In the genomic region with DNA sequence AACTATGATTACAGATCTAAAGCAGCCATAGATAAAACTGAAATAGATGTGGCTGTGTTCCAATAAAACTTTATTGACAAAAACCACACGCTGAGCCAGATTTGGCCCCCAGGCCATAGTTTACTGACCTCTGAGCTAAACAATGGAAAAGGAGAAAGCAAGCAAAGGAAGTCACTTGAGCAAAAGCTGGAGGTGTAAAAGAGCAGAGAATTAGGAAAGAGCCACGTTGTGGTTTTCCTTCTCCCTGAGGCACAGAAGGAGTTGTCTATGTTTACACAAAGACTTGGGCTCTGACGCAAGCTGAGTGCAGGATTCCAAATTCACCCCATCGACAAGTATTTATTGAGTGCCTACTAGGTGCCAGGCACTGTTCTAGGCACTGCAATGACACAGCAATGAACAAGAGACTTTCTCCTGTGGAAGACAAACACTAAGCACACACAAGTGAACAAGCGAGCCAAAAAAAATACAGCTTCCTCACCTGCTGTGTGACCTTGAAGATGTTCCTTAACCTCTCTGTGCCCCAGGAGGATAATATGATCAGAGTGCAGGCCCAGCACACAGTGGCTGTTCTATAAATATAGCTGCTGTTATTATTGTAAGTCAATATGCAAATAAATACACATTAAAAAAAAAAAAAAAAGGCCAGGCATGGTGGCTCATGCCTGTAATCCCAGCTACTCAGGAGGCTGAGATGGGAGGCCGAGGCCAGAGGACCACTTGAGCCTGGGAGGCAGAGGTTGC, we compare ENCODE assay signal across 12 cellular contexts.
DNase-seq lines count a peak whose midpoint lies in the region; ATAC-seq and TF ChIP-seq lines count a peak whose summit lies in the region.
"Had no signal": no experiment of that assay in that cellular context is flagged by ENCODE, and none has a peak within 500 bp of the region (broad histone marks: within the 10 kb centered on the region; RNA-seq: fewer than 3 reads in every experiment).

No MANE protein-coding gene starts in this region.

- H4K20me1 ChIP-seq in PC-9 (ENCODE audit: insufficient read depth): no peaks in the 10 kb centered on the region

- no peaks in the 10 kb centered on the region for H3K9me2 ChIP-seq in PC-9 (ENCODE audit: insufficient read depth)

- TF ChIP-seq CTCF in PC-9 (conservative IDR thresholded peaks at IDR 0.05) (no peak), vagina (IDR thresholded peaks at IDR 0.05) (no peak)

- peak; percentile 37 to 41 for DNase-seq in NOMO-1 (lab: John Stamatoyannopoulos, UW; ENCODE audit: unreplicated experiment in 2 of 2)
- DNase-seq in NOMO-1 treated with dmso at 0.1 percent for 144 hours (lab: John Stamatoyannopoulos, UW; ENCODE audit: unreplicated experiment): no peak
- DNase-seq in PC-9: peak; percentile 40 to 98
- peak; percentile 65 for DNase-seq in epithelial cell of prostate (ENCODE audit: low read depth, low spot score)
- DNase-seq in stromal cell of bone marrow (ENCODE audit: low read depth): peak; percentile 57
- no peak for DNase-seq in activated CD4-positive, alpha-beta T cell treated with anti-CD3 and anti-CD28 coated beads, Interleukin-2, amount 50 U/mL, for 4 hours
- no peak for DNase-seq in vagina (ENCODE audit: extremely low spot score in 2 of 2)
- DNase-seq: 8988T; activated naive CD8-positive, alpha-beta T cell treated with anti-CD3 and anti-CD28 coated beads, Interleukin-2, amount 50 U/mL, for 24 hours; NCI-H2107; stimulated activated CD4-positive, alpha-beta T cell treated with anti-CD3 and anti-CD28 coated beads, Interleukin-1b, Interleukin-23, amount 100 ng/mL, for 48 hours had no signal

- H3K27me3 ChIP-seq in PC-9 (ENCODE audit: insufficient read depth, low read depth): no peaks in the 10 kb centered on the region
- no peaks in the 10 kb centered on the region for H3K27me3 ChIP-seq in vagina

- CTCF ChIA-PET in PC-9 (lab: Charles Lee): interaction anchor here (0.6 kb wide), 2 partner anchors 70 to 152 kb away, joined by 3 to 7 read pairs; no protein-coding TSS in a partner anchor

- H3K36me3 ChIP-seq in PC-9 (ENCODE audit: low read depth): no peaks in the 10 kb centered on the region
- no peaks in the 10 kb centered on the region for H3K36me3 ChIP-seq in vagina

- no peak overlapping the region for H3K4me2 ChIP-seq in PC-9

- H3K9me3 ChIP-seq in PC-9 (ENCODE audit: insufficient read depth, low read depth): no peaks in the 10 kb centered on the region
- no peaks in the 10 kb centered on the region for H3K9me3 ChIP-seq in vagina

- H3K4me1 ChIP-seq in PC-9 (replicated peaks; ENCODE audit: insufficient read depth) (peaks cover 40% of the 10 kb centered on the region), vagina (peaks cover 17% of the 10 kb centered on the region)

- TF ChIP-seq POLR2A in vagina (IDR thresholded peaks at IDR 0.05): no peak

- no peak overlapping the region for H3K4me3 ChIP-seq in PC-9
- H3K4me3 ChIP-seq in vagina: no peak overlapping the region

- BruUV-seq in PC-9 (replicated peaks; lab: Mats Ljungman, UMichigan): no TSS peak

- peaks cover 62% of the 10 kb centered on the region for H3F3A ChIP-seq in PC-9 (ENCODE audit: insufficient read depth, low read depth)

- POLR2A ChIA-PET in PC-9 (lab: Charles Lee; ENCODE audit: unreplicated experiment): interaction anchor here (0.7 kb wide), 1 partner anchor 20 kb away, joined by 8 read pairs; no protein-coding TSS in a partner anchor

- no peak overlapping the region for H2AFZ ChIP-seq in PC-9

- no peaks in the 10 kb centered on the region for H3K79me2 ChIP-seq in PC-9 (ENCODE audit: low read depth)

- intact Hi-C loops in PC-9 (cut with micrococcal nuclease; ENCODE audit: unreplicated experiment) (no loop called here), vagina (cut with DNase I) (no loop called here)

- ATAC-seq in GM21360 (IDR thresholded peaks at IDR 0.05; ENCODE audit: unreplicated experiment): no peak
- ATAC-seq: activated naive CD8-positive, alpha-beta T cell treated with anti-CD3 and anti-CD28 coated beads, Interleukin-2, amount 50 U/mL, for 24 hours had no signal

- H3K27ac ChIP-seq in PC-9 (peak overlapping the region; percentile 59), epithelial cell of prostate (peak overlapping the region; percentile 65), vagina (no peak overlapping the region)

Comparison
In these comparisons a context has a peak if more than half of its experiments do, and no peak if none do; other contexts are left out.
1. DNase-seq: peak in NOMO-1 (2 of 2), PC-9 (2 of 2), epithelial cell of prostate (single experiment) and stromal cell of bone marrow (single experiment); none in NOMO-1 treated with dmso at 0.1 percent for 144 hours (single experiment), activated CD4-positive, alpha-beta T cell treated with anti-CD3 and anti-CD28 coated beads, Interleukin-2, amount 50 U/mL, for 4 hours (0 of 2) and vagina (0 of 2).